1 cellular context compared by ENCODE assay signal in genomic region chr20:23159256-23159922, GRCh38.
TF ChIP-seq lines count a peak whose summit lies in the region.

No MANE protein-coding gene starts in this region.

TF ChIP-seq in K562, 482 proteins besides CTCF, POLR2A, EP300 and RAD21 (continued from another document):
- TF ChIP-seq ZNF592 (IDR thresholded peaks at IDR 0.05) (peak; percentile 46; the same call in 1 of the 2 replicates), CXXC5 (CRISPR knock-in tag; IDR thresholded peaks at IDR 0.05) (peak; percentile 29; the same call in 1 of the 2 replicates), ETV6 (IDR thresholded peaks at IDR 0.05; ENCODE audit: borderline replicate concordance in 1 of 2, low read depth in 2 of 2, low read length in 1 of 2) (peak in 1 of 2 experiments; percentile 77; a peak in 1 of 4 replicates), ETV6 (CRISPR knock-in tag; IDR thresholded peaks at IDR 0.05; ENCODE audit: borderline replicate concordance) (no peak), SOX6 (IDR thresholded peaks at IDR 0.05) (peak; percentile 36; the same call in 1 of the 2 replicates), ZNF175 (CRISPR knock-in tag; IDR thresholded peaks at IDR 0.05; ENCODE audit: low read depth) (peak; percentile 53; the same call in 1 of the 2 replicates), ZKSCAN8 (CRISPR knock-in tag; IDR thresholded peaks at IDR 0.05) (0 out of 2 replicates have a peak, but pooled peaks have one; percentile 44), TRIM24 (IDR thresholded peaks at IDR 0.05) (no peak), ZNF583 (CRISPR knock-in tag; IDR thresholded peaks at IDR 0.05) (0 out of 2 replicates have a peak, but pooled peaks have one; percentile 44), GABPA (tag; conservative IDR thresholded peaks at IDR 0.05; ENCODE audit: low read depth) (peak; percentile 42), SPI1 (IDR thresholded peaks at IDR 0.05; ENCODE audit: borderline replicate concordance, low read depth, low read length) (peak; percentile 87; the same call in 1 of the 2 replicates), ZNF280B (CRISPR knock-in tag; IDR thresholded peaks at IDR 0.05) (no peak), ZNF639 (CRISPR knock-in tag; conservative IDR thresholded peaks at IDR 0.05 in 1 of 2, IDR thresholded peaks at IDR 0.05 in 1 of 2) (peak in 1 of 2 experiments; percentile 19; a peak in 1 of 4 replicates), NR2C2 (CRISPR knock-in tag; IDR thresholded peaks at IDR 0.05) (no peak), NR2C2 (tag; IDR thresholded peaks at IDR 0.05) (peak; percentile 16; the same call in 1 of the 2 replicates)
